8 cellular contexts compared by ENCODE assay signal in genomic region chr14:32075636-32076277, GRCh38. TPM values are rescaled to one million over a fixed set of nuclear protein-coding genes. Genes with fewer than 3 reads are reported as not detected.
A peak's percentile ranks its signal among the peaks of the same experiment; 100 is the strongest.
DNase-seq lines count a peak whose midpoint lies in the region; ATAC-seq, FAIRE-seq and TF ChIP-seq lines count a peak whose summit lies in the region.

No MANE protein-coding gene starts in this region.

- H3K79me2 ChIP-seq in DND-41 (ENCODE audit: insufficient read depth, low read length) (peaks cover 35% of the 10 kb centered on the region), K562 (ENCODE audit: control insufficient read depth, insufficient read depth, low read length) (peaks cover 34% of the 10 kb centered on the region)

- H4K20me1 ChIP-seq in DND-41 (ENCODE audit: insufficient read depth, low read length) (peaks cover 16% of the 10 kb centered on the region; the same call in 1 of the 2 replicates), K562 (replicated peaks; ENCODE audit: control insufficient read depth, insufficient read depth, low read length) (0 out of 2 replicates have a peak, but pooled peaks cover 3% of the 10 kb centered on the region)

- 1% methylated on average over 13 of the region's 23 CpGs for WGBS in K562 (ENCODE audit: insufficient coverage, low coverage, missing lambda C conversion rate)

- H3K4me1 ChIP-seq in DND-41 (ENCODE audit: insufficient read depth, low read length) (peaks cover 33% of the 10 kb centered on the region), K562 (replicated peaks in 1 of 2; ENCODE audit: control insufficient read depth in 2 of 2, insufficient read depth in 2 of 2, low read length in 2 of 2) (no peaks in the 10 kb centered on the region; a peak in 1 of 5 replicates), gastrocnemius medialis (peaks cover 27 to 37% of the 10 kb centered on the region in 2 donors)

- no peak for TF ChIP-seq EP300 in K562 (IDR thresholded peaks at IDR 0.05; ENCODE audit: low read length)

- H3K4me3 ChIP-seq in DND-41 (ENCODE audit: low read depth in 1 of 2, low read length in 2 of 2) (peak overlapping the region; percentile 74 to 91), K562 (peak overlapping the region; percentile 78), iPS-18c (ENCODE audit: insufficient read depth, low read depth, low read length) (peak overlapping the region; percentile 73), gastrocnemius medialis (peak overlapping the region; percentile 89 to 99 (median 96))

- no peak for TF ChIP-seq POLR2A in K562 (conservative IDR thresholded peaks at IDR 0.05)
- TF ChIP-seq POLR2A in gastrocnemius medialis (IDR thresholded peaks at IDR 0.05): no peak

- in situ Hi-C loops in K562 (cut with MboI) (no loop called here), gastrocnemius medialis (cut with MboI; ENCODE audit: low sequenced_read_pairs in 4 of 4) (loop anchor here in 3 of 4 donors (5.0 to 25.0 kb wide), 5 partner anchors 127 to 487 kb away; partner anchors contain the start of genes RNU6-7 (in 2 of the 3) and RNU6-8 (in 2 of the 3))

- peak overlapping the region; percentile 86 for H3K4me2 ChIP-seq in DND-41 (ENCODE audit: insufficient read depth, low read length)
- peak overlapping the region; percentile 95 for H3K4me2 ChIP-seq in K562 (ENCODE audit: insufficient read depth, low read length)

- TSS peak; percentile 94 for BruUV-seq in K562 (replicated peaks; lab: Mats Ljungman, UMichigan)

- POLR2A ChIA-PET in K562 (lab: Yijun Ruan, JAX): interaction anchor here (0.8 to 1.5 kb wide), 2 partner anchors 13 to 174 kb away, joined by 3 to 4 read pairs; no protein-coding TSS in a partner anchor

- intact Hi-C loops in K562 (cut with micrococcal nuclease): loop anchor here (1.0 to 10.0 kb wide), 2 partner anchors 128 to 571 kb away; partner anchors contain the start of gene RNU6-8
- intact Hi-C loops in gastrocnemius medialis (cut with DNase I; ENCODE audit: low total_unique reads): loop anchor here (1.0 to 10.0 kb wide), 6 partner anchors 126 to 868 kb away; partner anchors contain the start of genes DTD2, HECTD1 and NPAS3

- no peaks in the 10 kb centered on the region; the same call in 1 of the 2 replicates for H3K36me3 ChIP-seq in DND-41 (ENCODE audit: insufficient read depth, low read length)
- H3K36me3 ChIP-seq in K562 (ENCODE audit: control insufficient read depth, insufficient read depth, low read length): no peaks in the 10 kb centered on the region
- no peaks in the 10 kb centered on the region for H3K36me3 ChIP-seq in gastrocnemius medialis

- CTCF ChIA-PET in K562 (lab: Yijun Ruan, JAX; ENCODE audit: low intra/inter-chr PET ratio): no interaction called here

- H3K27me3 ChIP-seq in DND-41 (ENCODE audit: insufficient read depth, low read length, poor library complexity) (peaks cover 4% of the 10 kb centered on the region), K562 (ENCODE audit: control insufficient read depth in 2 of 2, insufficient read depth in 2 of 2, low read length in 2 of 2) (no peaks in the 10 kb centered on the region), gastrocnemius medialis (no peaks in the 10 kb centered on the region)

- no peak for TF ChIP-seq CTCF in DND-41 (IDR thresholded peaks at IDR 0.05; ENCODE audit: borderline replicate concordance, extremely low read depth, low read length, poor library complexity, severe bottlenecking)
- no peak for TF ChIP-seq CTCF in K562 (IDR thresholded peaks at IDR 0.05 in 2 of 3, conservative IDR thresholded peaks at IDR 0.05 in 1 of 3; ENCODE audit: insufficient read depth in 2 of 3, low read depth in 1 of 3, low read length in 3 of 3)
- TF ChIP-seq CTCF in gastrocnemius medialis (IDR thresholded peaks at IDR 0.05 in 4 of 5, conservative IDR thresholded peaks at IDR 0.05 in 1 of 5): no peak

- H2AFZ ChIP-seq in DND-41 (ENCODE audit: low read depth, low read length) (peak overlapping the region; percentile 99), K562 (ENCODE audit: low read depth, low read length) (peak overlapping the region; percentile 98)

- peak; percentile 49 for FAIRE-seq in K562 (lab: Jason Lieb, UNC)

- no peak for TF ChIP-seq RAD21 in K562 (CRISPR knock-in tag; conservative IDR thresholded peaks at IDR 0.05 in 1 of 2, IDR thresholded peaks at IDR 0.05 in 1 of 2)

- H3K9ac ChIP-seq in DND-41 (ENCODE audit: low read depth, low read length) (peak overlapping the region; percentile 94), K562 (ENCODE audit: insufficient read depth in 1 of 2, low read depth in 2 of 2, low read length in 2 of 2) (peak overlapping the region; percentile 73 to 94)

- H3K9me3 ChIP-seq in DND-41 (ENCODE audit: insufficient read depth, low read length, severe bottlenecking): no peaks in the 10 kb centered on the region
- no peaks in the 10 kb centered on the region for H3K9me3 ChIP-seq in K562 (replicated peaks; ENCODE audit: control insufficient read depth, insufficient read depth, low read depth, low read length)
- H3K9me3 ChIP-seq in iPS-18c (ENCODE audit: control insufficient read depth, insufficient read depth, low read length): no peaks in the 10 kb centered on the region
- H3K9me3 ChIP-seq in gastrocnemius medialis: no peaks in the 10 kb centered on the region

- ATAC-seq in DND-41 (ENCODE audit: insufficient read depth, low read depth) (peak; percentile 48), GM21529 (IDR thresholded peaks at IDR 0.05; ENCODE audit: unreplicated experiment) (peak; percentile 33), K562 (peak; percentile 5; the same call in 2 of the 3 replicates), gastrocnemius medialis (peak; percentile 49 to 53)

- H3K9me1 ChIP-seq in K562 (ENCODE audit: control insufficient read depth, insufficient read depth, low read length): no peaks in the 10 kb centered on the region

- peak overlapping the region; percentile 86 for H3K27ac ChIP-seq in DND-41 (ENCODE audit: low read length)
- peak overlapping the region; percentile 91 for H3K27ac ChIP-seq in K562 (ENCODE audit: extremely low read depth, low read depth, low read length)
- H3K27ac ChIP-seq in gastrocnemius medialis: peak overlapping the region; percentile 98 to 100 (median 100)

- DNase-seq in DND-41 (no peak), NCI-H2107 (lab: John Stamatoyannopoulos, UW) (peak; percentile 54), K562 (ENCODE audit: extremely low read depth in 1 of 4, low spot score in 3 of 4) (peak in 3 of 4 experiments; percentile 14 to 23 (median 16)), gastrocnemius medialis (peak; percentile 22 to 65), NOMO-1 treated with dmso at 0.1 percent for 144 hours (lab: John Stamatoyannopoulos, UW; ENCODE audit: unreplicated experiment) (no peak), GDM1 (lab: John Stamatoyannopoulos, UW) (no peak)

TF ChIP-seq in K562, 482 proteins besides CTCF, POLR2A, EP300 and RAD21 (continues in another document):
- TF ChIP-seq MLX (CRISPR knock-in tag; conservative IDR thresholded peaks at IDR 0.05) (no peak), GMEB1 (CRISPR knock-in tag; IDR thresholded peaks at IDR 0.05) (no peak), MED1 (CRISPR knock-in tag; IDR thresholded peaks at IDR 0.05; ENCODE audit: borderline replicate concordance) (no peak), PHF8 (IDR thresholded peaks at IDR 0.05; ENCODE audit: borderline replicate concordance, low read length) (no peak), MYBL2 (IDR thresholded peaks at IDR 0.05; ENCODE audit: low read depth) (no peak), MYBL2 (CRISPR knock-in tag; IDR thresholded peaks at IDR 0.05; ENCODE audit: borderline replicate concordance) (no peak), FOXA1 (IDR thresholded peaks at IDR 0.05; ENCODE audit: borderline replicate concordance) (no peak), FOXA3 (CRISPR knock-in tag; conservative IDR thresholded peaks at IDR 0.05 in 1 of 2, IDR thresholded peaks at IDR 0.05 in 1 of 2) (no peak), ZNF184 (CRISPR knock-in tag; IDR thresholded peaks at IDR 0.05) (no peak), MTA2 (IDR thresholded peaks at IDR 0.05; ENCODE audit: low read depth) (no peak)

RNA-seq across cellular contexts. Expression of gene ARHGAP5, which starts 1.3 kb away (rescaled TPM):
- 4.8 and 32.4 TPM in 2 replicates for total RNA-seq in K562 (2011; cell fraction: chromatin; rRNA removed; ENCODE audit: low replicate concordance)
- total RNA-seq in K562 (2011; cell fraction: nucleolus; rRNA removed): 2.0 and 4.3 TPM in 2 replicates
- total RNA-seq in K562 (2011; cell fraction: nucleoplasm; rRNA removed): 8.2 and 10.0 TPM in 2 replicates
- total RNA-seq in K562 (2014; rRNA removed) (10.2 and 10.4 TPM in 2 replicates), K562 (2014; rRNA removed; fragmentation: Illumina TruSeq; extraction: Trizol) (21.8 and 27.3 TPM in 2 replicates), K562 (2015; rRNA removed; fragmentation: Illumina TruSeq; extraction: Trizol) (21.1 and 21.2 TPM in 2 replicates), K562 (2021) (20.8 and 21.5 TPM in 2 replicates), gastrocnemius medialis (10 to 100 TPM; 56.5 to 76.9 (median 66.9) TPM)
- polyA plus RNA-seq in K562 (2011; rRNA removed) (10.4 and 12.7 TPM in 2 replicates), K562 (2014; fragmentation: Illumina TruSeq; extraction: Trizol) (9.6 and 12.1 TPM in 2 replicates), K562 (2014; fragmentation: Nextera tagmentation; extraction: Ambion mirVana) (1 to 10 TPM; 3.1 to 4.4 TPM), K562 (2014; rRNA removed) (6.2 and 7.6 TPM in 2 replicates)
- polyA plus RNA-seq in K562 (2011; cell fraction: cytosol; rRNA removed): 1.4 and 3.6 TPM in 2 replicates
- 3.0 and 4.7 TPM in 2 replicates for polyA plus RNA-seq in K562 (2011; cell fraction: nucleus; rRNA removed)
- polyA plus RNA-seq in K562 (2012): 9.6 and 11.4 TPM in 2 replicates
- polyA minus RNA-seq in K562 (2011; rRNA and poly(A)+ RNA removed): 47.5 and 58.8 TPM in 2 replicates
- polyA minus RNA-seq in K562 (2011; cell fraction: cytosol; rRNA and poly(A)+ RNA removed): 13.1 and 19.8 TPM in 2 replicates
- 8.8 and 18.4 TPM in 2 replicates for polyA minus RNA-seq in K562 (2011; cell fraction: nucleus; rRNA and poly(A)+ RNA removed)

Comparison
In these comparisons a context has a peak if more than half of its experiments do, and no peak if none do; other contexts are left out.
1. DNase-seq: peak in NCI-H2107 (single experiment), K562 (3 of 4) and gastrocnemius medialis (2 of 2); none in DND-41 (single experiment), NOMO-1 treated with dmso at 0.1 percent for 144 hours (single experiment) and GDM1 (single experiment).
2. Peak in every context shown above with its lines, with median percentiles within 50 percentile points of each other: ATAC-seq, H3K27ac ChIP-seq and H3K4me3 ChIP-seq.